ENCODE assay signal across 32 cellular contexts in the genomic region with DNA sequence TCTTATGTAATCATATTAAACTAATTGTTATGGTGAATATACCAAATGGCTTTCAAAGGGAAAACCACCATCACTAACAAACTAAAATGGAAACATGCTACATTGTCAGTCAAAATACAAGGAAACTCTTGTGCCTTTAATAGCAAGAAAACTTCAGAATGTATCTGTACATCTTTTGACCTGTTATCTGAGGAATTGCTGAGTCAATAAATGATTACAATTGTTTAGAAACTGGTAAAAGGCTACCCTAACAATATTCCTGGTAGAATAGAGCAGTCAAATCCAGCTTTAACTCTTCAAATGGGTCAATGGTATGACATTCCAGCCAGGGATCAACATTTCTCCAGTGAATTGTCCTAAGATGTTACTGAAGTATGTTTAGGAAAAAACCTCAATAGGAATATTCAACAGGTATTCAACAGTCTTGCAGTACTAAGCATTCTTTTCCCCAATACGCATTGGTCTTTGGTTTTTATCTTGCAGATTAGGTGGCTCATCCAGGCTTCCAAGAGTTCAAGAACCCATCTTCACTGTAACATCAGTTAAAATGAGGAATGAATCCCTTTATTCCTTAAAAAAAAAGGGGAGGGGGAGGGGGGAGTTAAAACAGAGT. TPM values are rescaled to one million over a fixed set of nuclear protein-coding genes. Genes with fewer than 3 reads are reported as not detected.
A peak's percentile ranks its signal among the peaks of the same experiment; 100 is the strongest.
DNase-seq lines count a peak whose midpoint lies in the region; ATAC-seq, FAIRE-seq and TF ChIP-seq lines count a peak whose summit lies in the region.
"Had no signal": no experiment of that assay in that cellular context is flagged by ENCODE, and none has a peak within 500 bp of the region (broad histone marks: within the 10 kb centered on the region; RNA-seq: fewer than 3 reads in every experiment).

No MANE protein-coding gene starts in this region.

- 95 to 100% methylated on average over 1 of the region's 1 CpG for WGBS in GM23248 (ENCODE audit: low coverage in 1 of 2, low lambda C conversion rate in 2 of 2, missing lambda C conversion rate in 2 of 2), 2 experiments
- WGBS in mesenchymal stem cell: 100% methylated on average over 1 of the region's 1 CpG
- 79 to 80% methylated on average over 1 of the region's 1 CpG for WGBS in body of pancreas, 2 donors

- peak overlapping the region; percentile 48 for H3K4me2 ChIP-seq in GM23248 (ENCODE audit: unreplicated experiment)
- H3K4me2 ChIP-seq in astrocyte (ENCODE audit: low read length): no peak overlapping the region
- no peak overlapping the region for H3K4me2 ChIP-seq in mesenchymal stem cell (ENCODE audit: low read length, poor library complexity, severe bottlenecking)
- H3K4me2 ChIP-seq: BLaER1 treated with 17β-estradiol and CSF1 and Interleukin-3, amounts not matched to agents 10 nM and 100 nM had no signal

- H3K27me3 ChIP-seq in GM23248 (replicated peaks; ENCODE audit: insufficient read depth) (no peaks in the 10 kb centered on the region), HUES48 (ENCODE audit: control insufficient read depth, insufficient read depth, low read length) (no peaks in the 10 kb centered on the region), astrocyte (ENCODE audit: insufficient read depth, low read length) (no peaks in the 10 kb centered on the region), mesenchymal stem cell (ENCODE audit: control insufficient read depth in 1 of 2, insufficient read depth in 1 of 2, low read length in 2 of 2) (no peaks in the 10 kb centered on the region), body of pancreas (no peaks in the 10 kb centered on the region)
- H3K27me3 ChIP-seq: BLaER1 treated with 17β-estradiol and CSF1 and Interleukin-3, amounts not matched to agents 10 nM and 100 nM; esophagus squamous epithelium; Peyer's patch; suprapubic skin; upper lobe of right lung had no signal

- H3K27ac ChIP-seq in GM23248 (peak overlapping the region; percentile 88), HUES48 (ENCODE audit: low read depth, low read length) (peak overlapping the region; percentile 75), astrocyte (ENCODE audit: low read depth, low read length) (no peak overlapping the region), mesenchymal stem cell (ENCODE audit: low read length, poor library complexity, severe bottlenecking) (no peak overlapping the region), body of pancreas (no peak overlapping the region)
- H3K27ac ChIP-seq: BLaER1 treated with 17β-estradiol and CSF1 and Interleukin-3, amounts not matched to agents 10 nM and 100 nM; suprapubic skin; upper lobe of right lung had no signal

- DNase-seq in GM23248: no peak
- no peak for DNase-seq in astrocyte (ENCODE audit: low read depth)
- DNase-seq in mesenchymal stem cell: no peak
- no peak for DNase-seq in body of pancreas
- no peak for DNase-seq in NCI-H226
- DNase-seq: activated effector memory CD4-positive, alpha-beta T cell treated with anti-CD3 and anti-CD28 coated beads, Interleukin-2, amount 50 U/mL, for 16 hours; activated naive CD8-positive, alpha-beta T cell treated with anti-CD3 and anti-CD28 coated beads, Interleukin-2, amount 10 ng/mL, durations not matched to agents 7 days and 5 days; cerebellar nuclear complex; COR-L47; esophagus squamous epithelium; immature natural killer cell; left colon; mammary epithelial cell; NCI-H1417; NCI-H2029; NCI-H526 treated with DMSO at 0.1 percent for 48 hours; nephron progenitor cell; NK-92 treated with Interleukin-12 subunit alpha and Interleukin-12 subunit beta, amount 100 ng/mL, for 24 hours; Peyer's patch; SIG-M5; stimulated activated naive CD4-positive, alpha-beta T cell; SW 1271; T1000; upper lobe of right lung had no signal

- no peak overlapping the region for H3K4me3 Mint-ChIP-seq in astrocyte (ENCODE audit: unreplicated experiment)
- H3K4me3 Mint-ChIP-seq: activated CD4-positive, alpha-beta T cell treated with anti-CD3 and anti-CD28 coated beads, Interleukin-2, amount 10 ng/mL, durations not matched to agents 24 days and 14 days; activated naive CD8-positive, alpha-beta T cell treated with anti-CD3 and anti-CD28 coated beads, Interleukin-2, amount 10 ng/mL, durations not matched to agents 7 days and 5 days; immature natural killer cell; nephron progenitor cell had no signal

- H3K4me3 ChIP-seq in GM23248 (no peak overlapping the region), HUES48 (ENCODE audit: low read depth, low read length) (0 out of 2 replicates have a peak overlapping the region, but pooled peaks have one; percentile 8), astrocyte (ENCODE audit: insufficient read depth, low read depth, low read length) (no peak overlapping the region), mesenchymal stem cell (ENCODE audit: insufficient read depth in 1 of 2, low read depth in 1 of 2, low read length in 2 of 2) (no peak overlapping the region), body of pancreas (no peak overlapping the region)
- H3K4me3 ChIP-seq: BLaER1 treated with 17β-estradiol and CSF1 and Interleukin-3, amounts not matched to agents 10 nM and 100 nM; esophagus squamous epithelium; Peyer's patch; suprapubic skin; upper lobe of right lung had no signal

- peaks cover 56% of the 10 kb centered on the region for H3K4me1 Mint-ChIP-seq in astrocyte (ENCODE audit: low read depth, unreplicated experiment)
- H3K4me1 Mint-ChIP-seq: activated naive CD8-positive, alpha-beta T cell treated with anti-CD3 and anti-CD28 coated beads, Interleukin-2, amount 10 ng/mL, durations not matched to agents 7 days and 5 days; nephron progenitor cell had no signal

- no peak overlapping the region for H2BK120ac ChIP-seq in mesenchymal stem cell (ENCODE audit: low read depth, low read length)

- peaks cover 7% of the 10 kb centered on the region for H3K36me3 Mint-ChIP-seq in astrocyte (ENCODE audit: low read depth, unreplicated experiment)

- no peaks in the 10 kb centered on the region for H4K20me1 ChIP-seq in GM23248 (ENCODE audit: insufficient read depth)
- H4K20me1 ChIP-seq in astrocyte (ENCODE audit: insufficient read depth, low read length): peaks cover 23% of the 10 kb centered on the region

- peaks cover 78% of the 10 kb centered on the region for H3K79me2 ChIP-seq in GM23248 (ENCODE audit: insufficient read depth)
- peaks cover 14% of the 10 kb centered on the region for H3K79me2 ChIP-seq in astrocyte (ENCODE audit: insufficient read depth, low read length)

- H3K27me3 Mint-ChIP-seq in astrocyte (ENCODE audit: low read depth, unreplicated experiment): no peaks in the 10 kb centered on the region
- H3K27me3 Mint-ChIP-seq: activated CD4-positive, alpha-beta T cell treated with anti-CD3 and anti-CD28 coated beads, Interleukin-2, amount 10 ng/mL, durations not matched to agents 24 days and 14 days; activated naive CD8-positive, alpha-beta T cell treated with anti-CD3 and anti-CD28 coated beads, Interleukin-2, amount 10 ng/mL, durations not matched to agents 7 days and 5 days had no signal

- FAIRE-seq in astrocyte (lab: Jason Lieb, UNC): no peak
- FAIRE-seq: frontal cortex, HTR-8/SVneo had no signal

- H3K27ac Mint-ChIP-seq in astrocyte (ENCODE audit: unreplicated experiment): peak overlapping the region; percentile 47
- H3K27ac Mint-ChIP-seq: activated CD4-positive, alpha-beta T cell treated with anti-CD3 and anti-CD28 coated beads, Interleukin-2, amount 10 ng/mL, durations not matched to agents 24 days and 14 days; activated naive CD8-positive, alpha-beta T cell treated with anti-CD3 and anti-CD28 coated beads, Interleukin-2, amount 10 ng/mL, durations not matched to agents 7 days and 5 days; nephron progenitor cell had no signal

- H3F3A ChIP-seq in GM23248 (ENCODE audit: insufficient read depth): peaks cover 92% of the 10 kb centered on the region

- H2AK5ac ChIP-seq in mesenchymal stem cell (ENCODE audit: low read length, severe bottlenecking): no peak overlapping the region

- H3K9me2 ChIP-seq in GM23248 (ENCODE audit: insufficient read depth): no peaks in the 10 kb centered on the region

- no peak overlapping the region for H2BK12ac ChIP-seq in mesenchymal stem cell (ENCODE audit: low read length in 2 of 2)

- in situ Hi-C loops in GM23248 (cut with MboI): no loop called here

- ATAC-seq in body of pancreas (no peak), HG03159 (IDR thresholded peaks at IDR 0.05; ENCODE audit: unreplicated experiment) (no peak), HG02623 (IDR thresholded peaks at IDR 0.05; ENCODE audit: unreplicated experiment) (no peak)
- ATAC-seq: left colon, upper lobe of right lung had no signal

- H3K18ac ChIP-seq in mesenchymal stem cell (ENCODE audit: low read depth in 1 of 2, low read length in 2 of 2): no peak overlapping the region

- TF ChIP-seq CTCF in astrocyte (IDR thresholded peaks at IDR 0.05; ENCODE audit: insufficient read depth, low read depth, low read length) (no peak), body of pancreas (IDR thresholded peaks at IDR 0.05) (no peak)

- no peak overlapping the region for H3K9ac ChIP-seq in GM23248
- H3K9ac ChIP-seq in HUES48 (ENCODE audit: low read depth, low read length): no peak overlapping the region
- H3K9ac ChIP-seq in astrocyte (ENCODE audit: low read length): no peak overlapping the region
- H3K9ac ChIP-seq in mesenchymal stem cell (ENCODE audit: low read length): peak overlapping the region; percentile 85
- H3K9ac ChIP-seq: BLaER1 treated with 17β-estradiol and CSF1 and Interleukin-3, amounts not matched to agents 10 nM and 100 nM had no signal

- no peak overlapping the region for H2BK15ac ChIP-seq in mesenchymal stem cell (ENCODE audit: low read depth, poor library complexity, severe bottlenecking)

- no peak overlapping the region for H3K14ac ChIP-seq in mesenchymal stem cell (ENCODE audit: low read length in 2 of 2)

- peaks cover 89% of the 10 kb centered on the region for H3K4me1 ChIP-seq in GM23248 (ENCODE audit: insufficient read depth)
- peaks cover 45% of the 10 kb centered on the region for H3K4me1 ChIP-seq in HUES48 (ENCODE audit: control insufficient read depth, insufficient read depth, low read length)
- peaks cover 20% of the 10 kb centered on the region for H3K4me1 ChIP-seq in astrocyte (ENCODE audit: insufficient read depth, low read length)
- peaks cover 2% of the 10 kb centered on the region for H3K4me1 ChIP-seq in mesenchymal stem cell (ENCODE audit: control insufficient read depth, insufficient read depth, low read depth, low read length)
- no peaks in the 10 kb centered on the region for H3K4me1 ChIP-seq in body of pancreas
- H3K4me1 ChIP-seq: BLaER1 treated with 17β-estradiol and CSF1 and Interleukin-3, amounts not matched to agents 10 nM and 100 nM; Peyer's patch; upper lobe of right lung had no signal

- H4K91ac ChIP-seq in mesenchymal stem cell (ENCODE audit: low read length): no peak overlapping the region

- H3K79me1 ChIP-seq in mesenchymal stem cell (replicated peaks; ENCODE audit: low read length, poor library complexity, severe bottlenecking): no peaks in the 10 kb centered on the region

- intact Hi-C loops in body of pancreas (cut with DNase I): no loop called here

- no peak overlapping the region for H3K23ac ChIP-seq in mesenchymal stem cell (ENCODE audit: low read length in 2 of 2)

- H3K9me3 Mint-ChIP-seq in astrocyte (ENCODE audit: unreplicated experiment): no peaks in the 10 kb centered on the region
- H3K9me3 Mint-ChIP-seq: activated CD4-positive, alpha-beta T cell treated with anti-CD3 and anti-CD28 coated beads, Interleukin-2, amount 10 ng/mL, durations not matched to agents 24 days and 14 days; activated naive CD8-positive, alpha-beta T cell treated with anti-CD3 and anti-CD28 coated beads, Interleukin-2, amount 10 ng/mL, durations not matched to agents 7 days and 5 days; immature natural killer cell; nephron progenitor cell had no signal

- H3K9me3 ChIP-seq in GM23248 (ENCODE audit: low read depth) (no peaks in the 10 kb centered on the region), HUES48 (ENCODE audit: control insufficient read depth, insufficient read depth, low read length) (no peaks in the 10 kb centered on the region), astrocyte (ENCODE audit: insufficient read depth, low read depth, low read length) (no peaks in the 10 kb centered on the region), mesenchymal stem cell (ENCODE audit: control insufficient read depth, low read length) (no peaks in the 10 kb centered on the region), body of pancreas (no peaks in the 10 kb centered on the region)
- H3K9me3 ChIP-seq: BLaER1 treated with 17β-estradiol and CSF1 and Interleukin-3, amounts not matched to agents 10 nM and 100 nM; esophagus squamous epithelium; Peyer's patch; suprapubic skin; upper lobe of right lung had no signal

- H3K36me3 ChIP-seq in GM23248 (ENCODE audit: low read depth): peaks cover 71% of the 10 kb centered on the region
- peaks cover 82% of the 10 kb centered on the region for H3K36me3 ChIP-seq in HUES48 (ENCODE audit: control insufficient read depth, insufficient read depth, low read length)
- H3K36me3 ChIP-seq in astrocyte (ENCODE audit: insufficient read depth, low read length): peaks cover 64% of the 10 kb centered on the region
- peaks cover 8 to 83% of the 10 kb centered on the region in 2 experiments for H3K36me3 ChIP-seq in mesenchymal stem cell (ENCODE audit: control insufficient read depth in 1 of 2, insufficient read depth in 2 of 2, low read depth in 1 of 2, low read length in 2 of 2)
- H3K36me3 ChIP-seq in body of pancreas (replicated peaks in 1 of 2; ENCODE audit: insufficient read depth in 1 of 2, low read depth in 2 of 2): peaks cover 0 to 13% of the 10 kb centered on the region in 2 donors

- no peak overlapping the region for H2BK5ac ChIP-seq in mesenchymal stem cell (ENCODE audit: low read depth, low read length, poor library complexity, severe bottlenecking)

- no peak overlapping the region for H2AFZ ChIP-seq in GM23248
- H2AFZ ChIP-seq in astrocyte (ENCODE audit: low read depth, low read length): no peak overlapping the region
- no peak overlapping the region for H2AFZ ChIP-seq in mesenchymal stem cell (ENCODE audit: low read depth, low read length)

- no peak overlapping the region for H4K8ac ChIP-seq in mesenchymal stem cell (ENCODE audit: low read length)

- no peak for TF ChIP-seq POLR2A in body of pancreas (IDR thresholded peaks at IDR 0.05)

- no peak overlapping the region for H3K4ac ChIP-seq in mesenchymal stem cell (ENCODE audit: low read depth in 1 of 2, low read length in 2 of 2)

RNA-seq across cellular contexts. Expression of a gene that starts 52.4 kb away (rescaled TPM):
- total RNA-seq in GM23248 (2014; rRNA removed; shearing (Covaris generic)): 415 and 428 TPM in 2 replicates
- polyA plus RNA-seq in GM23248 (2016; fragmentation: Nextera tagmentation; extraction: Ambion mirVana): 225 and 228 TPM in 2 replicates
- total RNA-seq in astrocyte (384 and 392 TPM in 2 replicates), body of pancreas (10 to 100 TPM; 82.4 to 85.4 TPM)
- polyA plus RNA-seq in mesenchymal stem cell (2013, experiment 1 of 2): 211 TPM
- 208 TPM for polyA plus RNA-seq in mesenchymal stem cell (2013, experiment 2 of 2)

Comparison
In these comparisons a context has a peak if more than half of its experiments do, and no peak if none do; other contexts are left out.
1. H3K27ac ChIP-seq: peak in GM23248 (single experiment) and HUES48 (single experiment); none in astrocyte (single experiment), mesenchymal stem cell (single experiment) and body of pancreas (0 of 4).